6 cellular contexts compared by ENCODE assay signal in the genomic region with DNA sequence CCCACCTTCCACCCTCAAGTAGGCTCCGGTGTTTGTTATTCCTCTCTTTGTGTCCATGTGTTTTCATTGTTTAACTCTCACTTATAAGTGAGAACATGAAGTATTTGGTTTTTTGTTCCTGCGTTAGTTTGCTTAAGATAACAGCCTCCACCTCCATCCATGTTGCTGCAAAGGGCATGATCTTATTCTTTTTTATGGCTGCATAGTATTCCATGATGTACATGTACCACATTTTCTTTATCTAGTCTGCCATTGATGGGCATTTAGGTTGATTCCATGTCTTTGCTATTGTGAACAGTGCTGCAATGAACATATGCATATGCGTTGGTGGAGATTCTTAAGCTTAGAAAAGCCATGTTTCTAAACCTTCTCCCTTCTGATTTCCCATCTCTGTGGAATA. TPM values are rescaled to one million over a fixed set of nuclear protein-coding genes. Genes with fewer than 3 reads are reported as not detected.
"Had no signal": no experiment of that assay in that cellular context is flagged by ENCODE, and none has a peak within 500 bp of the region (broad histone marks: within the 10 kb centered on the region; RNA-seq: fewer than 3 reads in every experiment).

No MANE protein-coding gene starts in this region.

RNA-seq across cellular contexts. Expression of a gene that starts 44.3 kb away (rescaled TPM):
- total RNA-seq: K562, M059J, PC-3, Peyer's patch, Right ventricle myocardium superior, SJSA1 had no signal
- polyA plus RNA-seq: K562 had no signal
